14 cellular contexts compared by ENCODE assay signal in the genomic region with DNA sequence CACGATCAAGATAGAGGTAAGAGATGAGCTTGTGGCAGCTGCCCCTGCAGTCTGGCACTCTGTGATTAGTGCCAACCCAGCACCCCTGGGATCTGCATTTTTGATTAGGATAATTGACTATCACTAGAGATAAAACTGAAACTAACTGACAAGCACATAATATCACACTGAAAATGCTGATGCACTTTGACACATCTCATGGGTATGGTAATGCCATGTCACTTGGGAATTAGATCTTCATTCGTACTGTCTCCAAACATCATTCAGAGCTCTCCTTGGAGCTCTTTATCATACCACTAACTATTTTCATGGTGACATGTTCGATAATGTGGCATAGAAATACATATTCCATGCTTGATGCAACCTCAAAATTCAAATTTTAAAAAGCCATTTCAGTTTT.
A peak's percentile ranks its signal among the peaks of the same experiment; 100 is the strongest.
DNase-seq lines count a peak whose midpoint lies in the region; ATAC-seq and TF ChIP-seq lines count a peak whose summit lies in the region.
"Had no signal": no experiment of that assay in that cellular context is flagged by ENCODE, and none has a peak within 500 bp of the region (broad histone marks: within the 10 kb centered on the region; RNA-seq: fewer than 3 reads in every experiment).

No MANE protein-coding gene starts in this region.

- H3K9me3 ChIP-seq in MM.1S (replicated peaks; ENCODE audit: insufficient read depth, low read length) = no peaks in the 10 kb centered on the region
- H3K9me3 ChIP-seq in esophagus (ENCODE audit: control insufficient read depth in 2 of 2, insufficient read depth in 1 of 2, low read depth in 1 of 2, low read length in 1 of 2) = no peaks in the 10 kb centered on the region
- H3K9me3 ChIP-seq in neural cell (ENCODE audit: low read length) = no peaks in the 10 kb centered on the region
- H3K9me3 ChIP-seq: Caco-2 had no signal

- H3K4me3 ChIP-seq in MM.1S (ENCODE audit: low read length) (no peak overlapping the region), esophagus (ENCODE audit: low read depth in 1 of 2, low read length in 2 of 2) (no peak overlapping the region), neural cell (ENCODE audit: low read length) (peak overlapping the region; percentile 23)
- H3K4me3 ChIP-seq: HAP-1 had no signal

- H3K4me1 ChIP-seq in MM.1S (ENCODE audit: low read length) (peaks cover 15% of the 10 kb centered on the region; the same call in 1 of the 2 replicates), esophagus (ENCODE audit: control insufficient read depth in 2 of 2, insufficient read depth in 2 of 2, low read length in 1 of 2) (no peaks in the 10 kb centered on the region)
- H3K4me1 ChIP-seq: Caco-2 had no signal

- DNase-seq in D341Med (ENCODE audit: low spot score) = peak; percentile 58
- DNase-seq in MM.1S = no peak
- no peak for DNase-seq in islet precursor cell
- DNase-seq in cardiac septum (ENCODE audit: low spot score) = no peak
- DNase-seq: AML-193; Caco-2; CD4-positive, alpha-beta T cell; DMS79; GF-D8 had no signal

- 70 to 71% methylated on average over 3 of the region's 3 CpGs for WGBS in esophagus, 2 donors

- intact Hi-C loops in cardiac septum (cut with DNase I) = no loop called here

- H3K27ac ChIP-seq in MM.1S (ENCODE audit: low read length) (peak overlapping the region; percentile 39; the same call in 1 of the 2 replicates), esophagus (ENCODE audit: low read depth in 2 of 2, low read length in 1 of 2) (peak overlapping the region; percentile 30 to 81), neural cell (ENCODE audit: low read length) (no peak overlapping the region)
- H3K27ac ChIP-seq: C4-2B had no signal

- no peak for TF ChIP-seq RAD21 in neural cell (conservative IDR thresholded peaks at IDR 0.05)

- H3K79me2 ChIP-seq in MM.1S (ENCODE audit: low read length) (no peaks in the 10 kb centered on the region), neural cell (replicated peaks; ENCODE audit: insufficient read depth, low read length) (no peaks in the 10 kb centered on the region)

- no peaks in the 10 kb centered on the region for H4K20me1 ChIP-seq in MM.1S (ENCODE audit: insufficient read depth, low read length)
- no peaks in the 10 kb centered on the region for H4K20me1 ChIP-seq in neural cell (ENCODE audit: insufficient read depth)

- H3K9ac ChIP-seq in MM.1S (ENCODE audit: low read length) (no peak overlapping the region), neural cell (ENCODE audit: low read length) (no peak overlapping the region)

- peaks cover 4% of the 10 kb centered on the region; the same call in 1 of the 2 replicates for H3F3A ChIP-seq in MM.1S (ENCODE audit: insufficient read depth, low read length)
- H3F3A ChIP-seq in neural cell (ENCODE audit: insufficient read depth, low read length, poor library complexity, severe bottlenecking) = no peaks in the 10 kb centered on the region

- H3K27me3 ChIP-seq in MM.1S (replicated peaks; ENCODE audit: insufficient read depth, low read length) (no peaks in the 10 kb centered on the region), esophagus (ENCODE audit: control insufficient read depth in 1 of 2, insufficient read depth in 2 of 2, low read length in 2 of 2) (no peaks in the 10 kb centered on the region), neural cell (ENCODE audit: insufficient read depth, low read depth, low read length) (no peaks in the 10 kb centered on the region)

- H3K4me2 ChIP-seq in MM.1S (ENCODE audit: low read depth, low read length) = peak overlapping the region; percentile 43
- no peak overlapping the region for H3K4me2 ChIP-seq in neural cell (ENCODE audit: low read length)

- TF ChIP-seq CTCF in MM.1S (IDR thresholded peaks at IDR 0.05; ENCODE audit: low read length) (no peak), neural cell (IDR thresholded peaks at IDR 0.05; ENCODE audit: poor library complexity, severe bottlenecking) (no peak)

- no peak for ATAC-seq in HG03565 (IDR thresholded peaks at IDR 0.05; ENCODE audit: unreplicated experiment)

- H3K9me2 ChIP-seq in MM.1S (replicated peaks; ENCODE audit: insufficient read depth, low read length) (no peaks in the 10 kb centered on the region), neural cell (ENCODE audit: insufficient read depth, low read length) (no peaks in the 10 kb centered on the region)

- peak; percentile 71 for TF ChIP-seq EP300 in neural cell (conservative IDR thresholded peaks at IDR 0.05; ENCODE audit: poor library complexity, severe bottlenecking)

- H2AFZ ChIP-seq in MM.1S (ENCODE audit: low read length) (no peak overlapping the region; the same call in 1 of the 2 replicates), neural cell (ENCODE audit: low read depth, low read length) (no peak overlapping the region)

- H3K36me3 ChIP-seq in MM.1S (replicated peaks; ENCODE audit: insufficient read depth, low read length) (no peaks in the 10 kb centered on the region), esophagus (ENCODE audit: control insufficient read depth in 2 of 2, insufficient read depth in 2 of 2, low read length in 1 of 2) (no peaks in the 10 kb centered on the region), neural cell (ENCODE audit: insufficient read depth, low read length) (no peaks in the 10 kb centered on the region)
- H3K36me3 ChIP-seq: HAP-1 had no signal

TF ChIP-seq in neural cell, 6 proteins besides CTCF, POLR2A, EP300 and RAD21:
- TF ChIP-seq EZH2 (IDR thresholded peaks at IDR 0.05; ENCODE audit: borderline replicate concordance, insufficient read depth, low read length, poor library complexity, severe bottlenecking) (no peak), SMC3 (conservative IDR thresholded peaks at IDR 0.05; ENCODE audit: poor library complexity) (no peak), TAF1 (IDR thresholded peaks at IDR 0.05; ENCODE audit: low read depth) (no peak), POLR2AphosphoS5 (IDR thresholded peaks at IDR 0.05) (peak; percentile 63), MXI1 (conservative IDR thresholded peaks at IDR 0.05; ENCODE audit: poor library complexity, severe bottlenecking) (no peak)
- TF ChIP-seq, protein P1, sequence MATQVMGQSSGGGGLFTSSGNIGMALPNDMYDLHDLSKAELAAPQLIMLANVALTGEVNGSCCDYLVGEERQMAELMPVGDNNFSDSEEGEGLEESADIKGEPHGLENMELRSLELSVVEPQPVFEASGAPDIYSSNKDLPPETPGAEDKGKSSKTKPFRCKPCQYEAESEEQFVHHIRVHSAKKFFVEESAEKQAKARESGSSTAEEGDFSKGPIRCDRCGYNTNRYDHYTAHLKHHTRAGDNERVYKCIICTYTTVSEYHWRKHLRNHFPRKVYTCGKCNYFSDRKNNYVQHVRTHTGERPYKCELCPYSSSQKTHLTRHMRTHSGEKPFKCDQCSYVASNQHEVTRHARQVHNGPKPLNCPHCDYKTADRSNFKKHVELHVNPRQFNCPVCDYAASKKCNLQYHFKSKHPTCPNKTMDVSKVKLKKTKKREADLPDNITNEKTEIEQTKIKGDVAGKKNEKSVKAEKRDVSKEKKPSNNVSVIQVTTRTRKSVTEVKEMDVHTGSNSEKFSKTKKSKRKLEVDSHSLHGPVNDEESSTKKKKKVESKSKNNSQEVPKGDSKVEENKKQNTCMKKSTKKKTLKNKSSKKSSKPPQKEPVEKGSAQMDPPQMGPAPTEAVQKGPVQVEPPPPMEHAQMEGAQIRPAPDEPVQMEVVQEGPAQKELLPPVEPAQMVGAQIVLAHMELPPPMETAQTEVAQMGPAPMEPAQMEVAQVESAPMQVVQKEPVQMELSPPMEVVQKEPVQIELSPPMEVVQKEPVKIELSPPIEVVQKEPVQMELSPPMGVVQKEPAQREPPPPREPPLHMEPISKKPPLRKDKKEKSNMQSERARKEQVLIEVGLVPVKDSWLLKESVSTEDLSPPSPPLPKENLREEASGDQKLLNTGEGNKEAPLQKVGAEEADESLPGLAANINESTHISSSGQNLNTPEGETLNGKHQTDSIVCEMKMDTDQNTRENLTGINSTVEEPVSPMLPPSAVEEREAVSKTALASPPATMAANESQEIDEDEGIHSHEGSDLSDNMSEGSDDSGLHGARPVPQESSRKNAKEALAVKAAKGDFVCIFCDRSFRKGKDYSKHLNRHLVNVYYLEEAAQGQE (IDR thresholded peaks at IDR 0.05; ENCODE audit: borderline replicate concordance) = no peak
